9 cellular contexts compared by ENCODE assay signal in genomic region chr1:245310605-245311531, GRCh38.
DNase-seq lines count a peak whose midpoint lies in the region; ATAC-seq and TF ChIP-seq lines count a peak whose summit lies in the region.
"Had no signal": no experiment of that assay in that cellular context is flagged by ENCODE, and none has a peak within 500 bp of the region (broad histone marks: within the 10 kb centered on the region; RNA-seq: fewer than 3 reads in every experiment).

No MANE protein-coding gene starts in this region.

- CTCF ChIA-PET in activated CD4-positive, alpha-beta T cell treated with anti-CD3 and anti-CD28 coated beads for 36 hours (lab: Charles Lee), result interaction anchor here (0.6 kb wide), 1 partner anchor 155 kb away, joined by 3 read pairs; no protein-coding TSS in a partner anchor

- peak overlapping the region; percentile 29 for H3K4me3 Mint-ChIP-seq in activated CD4-positive, alpha-beta T cell treated with anti-CD3 and anti-CD28 coated beads for 36 hours

- H3K4me3 ChIP-seq in prostate gland, result no peak overlapping the region
- H3K4me3 ChIP-seq: SK-N-MC had no signal

- intact Hi-C loops in activated CD4-positive, alpha-beta T cell treated with anti-CD3 and anti-CD28 coated beads for 36 hours (cut with DNase I, micrococcal nuclease), result no loop called here
- intact Hi-C loops in left ventricle myocardium superior (cut with micrococcal nuclease) (no loop called here), prostate gland (cut with DNase I) (no loop called here)

- H3K9me3 ChIP-seq in prostate gland, result no peaks in the 10 kb centered on the region

- no peak overlapping the region for H3K27ac Mint-ChIP-seq in activated CD4-positive, alpha-beta T cell treated with anti-CD3 and anti-CD28 coated beads for 36 hours

- no peaks in the 10 kb centered on the region for H3K36me3 Mint-ChIP-seq in activated CD4-positive, alpha-beta T cell treated with anti-CD3 and anti-CD28 coated beads for 36 hours (ENCODE audit: low read depth)

- no peaks in the 10 kb centered on the region for H3K4me1 ChIP-seq in prostate gland (replicated peaks)

- H3K36me3 ChIP-seq in prostate gland, result no peaks in the 10 kb centered on the region

- no peak for TF ChIP-seq CTCF in prostate gland (IDR thresholded peaks at IDR 0.05)

- no peak for TF ChIP-seq POLR2A in prostate gland (IDR thresholded peaks at IDR 0.05)

- DNase-seq in activated CD4-positive, alpha-beta T cell treated with anti-CD3 and anti-CD28 coated beads for 36 hours, result peak; percentile 35
- DNase-seq in activated CD4-positive, alpha-beta T cell treated with anti-CD3 and anti-CD28 coated beads for 48 hours, result no peak
- DNase-seq in SIG-M5 treated with dmso at 0.1 percent for 504 hours (lab: John Stamatoyannopoulos, UW; ENCODE audit: unreplicated experiment) (peak; percentile 96), left ventricle myocardium superior (peak; percentile 32), prostate gland (ENCODE audit: low spot score) (no peak), NCI-H82 (lab: John Stamatoyannopoulos, UW) (no peak)

- H3K4me1 Mint-ChIP-seq in activated CD4-positive, alpha-beta T cell treated with anti-CD3 and anti-CD28 coated beads for 36 hours, result peaks cover 9% of the 10 kb centered on the region

- H3K9me3 Mint-ChIP-seq in activated CD4-positive, alpha-beta T cell treated with anti-CD3 and anti-CD28 coated beads for 36 hours (ENCODE audit: low read depth), result peaks cover 2% of the 10 kb centered on the region

- peaks cover 2% of the 10 kb centered on the region for H3K27me3 ChIP-seq in prostate gland (replicated peaks; ENCODE audit: insufficient read depth)

- POLR2A ChIA-PET in activated CD4-positive, alpha-beta T cell treated with anti-CD3 and anti-CD28 coated beads for 36 hours (lab: Charles Lee), result no interaction called here

- H3K27me3 Mint-ChIP-seq in activated CD4-positive, alpha-beta T cell treated with anti-CD3 and anti-CD28 coated beads for 36 hours, result peaks cover 5% of the 10 kb centered on the region

- WGBS in prostate gland, result 44% methylated on average over 21 of the region's 21 CpGs

- no peak overlapping the region for H3K27ac ChIP-seq in prostate gland
- H3K27ac ChIP-seq: SK-N-MC had no signal

- ATAC-seq in activated CD4-positive, alpha-beta T cell treated with anti-CD3 and anti-CD28 coated beads for 36 hours, result peak; percentile 68
- ATAC-seq in HG03064 (IDR thresholded peaks at IDR 0.05; ENCODE audit: low read depth, unreplicated experiment) (peak; percentile 58), left ventricle myocardium superior (peak; percentile 49), GM21526 (IDR thresholded peaks at IDR 0.05; ENCODE audit: low FRiP score, unreplicated experiment) (no peak)

Comparison
In these comparisons a context has a peak if more than half of its experiments do, and no peak if none do; other contexts are left out.
1. DNase-seq: peak in activated CD4-positive, alpha-beta T cell treated with anti-CD3 and anti-CD28 coated beads for 36 hours (single experiment), SIG-M5 treated with dmso at 0.1 percent for 504 hours (single experiment) and left ventricle myocardium superior (single experiment); none in activated CD4-positive, alpha-beta T cell treated with anti-CD3 and anti-CD28 coated beads for 48 hours (single experiment), prostate gland (single experiment) and NCI-H82 (single experiment).